ENCODE assay signal across 26 cellular contexts in the genomic region with DNA sequence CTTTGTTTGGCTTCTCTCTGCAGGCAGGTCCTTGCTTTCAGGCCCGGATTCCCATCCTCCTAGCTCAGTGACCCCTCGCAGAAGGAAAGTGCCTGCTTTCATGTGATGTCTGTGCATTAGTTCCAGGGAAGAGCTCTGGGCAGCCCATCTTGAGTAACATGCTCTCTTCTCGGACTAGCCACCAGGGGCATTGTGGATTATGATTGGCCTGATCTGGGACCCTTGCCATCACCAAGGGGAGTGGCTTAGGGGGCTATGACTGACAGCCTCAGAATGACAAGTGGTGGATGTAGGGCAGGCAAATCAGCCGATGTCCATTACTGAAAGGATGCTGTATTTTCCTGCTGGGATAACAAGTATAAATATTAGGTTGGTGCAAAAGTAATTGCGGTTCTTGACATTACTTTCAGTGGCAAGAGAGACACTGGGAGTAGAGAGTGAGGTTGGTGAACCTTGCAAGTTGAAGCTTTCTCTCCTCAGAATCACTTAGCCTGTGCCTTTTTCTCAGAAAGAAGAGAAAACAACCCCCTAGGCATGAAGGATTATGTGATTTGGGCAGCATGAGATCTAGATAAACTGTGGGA.
"Had no signal": no experiment of that assay in that cellular context is flagged by ENCODE, and none has a peak within 500 bp of the region (broad histone marks: within the 10 kb centered on the region; RNA-seq: fewer than 3 reads in every experiment).

No MANE protein-coding gene starts in this region.

- H3K36me3 Mint-ChIP-seq: natural killer cell treated with Interleukin-12 subunit alpha and Interleukin-12 subunit beta and Interleukin-15 and Interleukin-18, amount 100 ng/mL, for 72 hours; stimulated activated effector memory CD8-positive, alpha-beta T cell treated with anti-CD3 and anti-CD28 coated beads, Interleukin-12 subunit alpha, Interleukin-12 subunit beta, amount 100 ng/mL, for 72 hours; type B pancreatic cell had no signal

- H3K4me3 ChIP-seq: coronary artery, dorsolateral prefrontal cortex, left lung, lower lobe of right lung, mucosa of descending colon, skin epidermis, thoracic aorta, vagina had no signal

- DNase-seq: activated CD4-positive, alpha-beta T cell treated with anti-CD3 and anti-CD28 coated beads for 4 hours; activated CD4-positive, alpha-beta T cell treated with anti-CD3 and anti-CD28 coated beads, Interleukin-2, amount 50 U/mL, for 4 hours; activated naive CD4-positive, alpha-beta T cell; activated T-cell treated with anti-CD3 and anti-CD28 coated beads for 4 hours; activated T-cell treated with anti-CD3 and anti-CD28 coated beads, Interleukin-2, amount 50 U/mL, for 72 hours; brain microvascular endothelial cell; dorsolateral prefrontal cortex; foreskin fibroblast; kidney glomerular epithelial cell; left lung; lower lobe of right lung; mesenchymal stem cell; mucosa of descending colon; stimulated activated CD4-positive, alpha-beta T cell treated with anti-CD3 and anti-CD28 coated beads, Interleukin-4, amount 100 ng/mL, for 24 hours had no signal

- H3K4me1 Mint-ChIP-seq: stimulated activated effector memory CD8-positive, alpha-beta T cell treated with anti-CD3 and anti-CD28 coated beads, Interleukin-12 subunit alpha, Interleukin-12 subunit beta, amount 100 ng/mL, for 72 hours had no signal

- H3K9me3 Mint-ChIP-seq: natural killer cell treated with Interleukin-12 subunit alpha and Interleukin-12 subunit beta and Interleukin-15 and Interleukin-18, amount 100 ng/mL, for 72 hours had no signal

- H3K27me3 ChIP-seq: vagina had no signal

- H3K36me3 ChIP-seq: brain microvascular endothelial cell, left lung, lower lobe of right lung, neutrophil, thoracic aorta, vagina had no signal

- H3K4me1 ChIP-seq: left lung, lower lobe of right lung, vagina had no signal

- H3K4me3 Mint-ChIP-seq: activated T-cell treated with anti-CD3 and anti-CD28 coated beads, Interleukin-2, amount 50 U/mL, for 72 hours; natural killer cell treated with Interleukin-12 subunit alpha and Interleukin-12 subunit beta and Interleukin-15 and Interleukin-18, amount 100 ng/mL, for 72 hours; stimulated activated effector memory CD8-positive, alpha-beta T cell treated with anti-CD3 and anti-CD28 coated beads, Interleukin-12 subunit alpha, Interleukin-12 subunit beta, amount 100 ng/mL, for 72 hours; stimulated activated naive CD8-positive, alpha-beta T cell treated with anti-CD3 and anti-CD28 coated beads, Interleukin-15, Interleukin-2, amounts not matched to agents 100 ng/mL and 50 ng/mL, for 24 hours; type B pancreatic cell had no signal

- H3K27ac Mint-ChIP-seq: activated naive CD4-positive, alpha-beta T cell treated with anti-CD3 and anti-CD28 coated beads, Interleukin-2, amount 50 U/mL, for 72 hours; activated T-cell treated with anti-CD3 and anti-CD28 coated beads, Interleukin-2, amount 50 U/mL, for 72 hours; natural killer cell treated with Interleukin-12 subunit alpha and Interleukin-12 subunit beta and Interleukin-15 and Interleukin-18, amount 100 ng/mL, for 72 hours; stimulated activated effector memory CD8-positive, alpha-beta T cell treated with anti-CD3 and anti-CD28 coated beads, Interleukin-12 subunit alpha, Interleukin-12 subunit beta, amount 100 ng/mL, for 72 hours; stimulated activated naive CD8-positive, alpha-beta T cell treated with anti-CD3 and anti-CD28 coated beads, Interleukin-15, Interleukin-2, amounts not matched to agents 100 ng/mL and 50 ng/mL, for 24 hours; type B pancreatic cell had no signal

- H3K9me3 ChIP-seq: mucosa of descending colon, neutrophil, thoracic aorta, vagina had no signal

- H3K27ac ChIP-seq: brain microvascular endothelial cell, coronary artery, dorsolateral prefrontal cortex, left lung, lower lobe of right lung, neutrophil, skin epidermis, thoracic aorta, vagina had no signal

- ATAC-seq: activated naive CD4-positive, alpha-beta T cell treated with anti-CD3 and anti-CD28 coated beads, Interleukin-2, amount 50 U/mL, for 72 hours; activated T-cell treated with anti-CD3 and anti-CD28 coated beads, Interleukin-2, amount 50 U/mL, for 72 hours; esophagus mucosa; left lung; lower lobe of right lung; mucosa of descending colon; sciatic nerve; stimulated activated effector memory CD8-positive, alpha-beta T cell treated with anti-CD3 and anti-CD28 coated beads, Interleukin-12 subunit alpha, Interleukin-12 subunit beta, amount 100 ng/mL, for 72 hours had no signal
